7 cellular contexts compared by ENCODE assay signal in genomic region chr2:39851691-39852110, GRCh38.
DNase-seq lines count a peak whose midpoint lies in the region; ATAC-seq and TF ChIP-seq lines count a peak whose summit lies in the region.

No MANE protein-coding gene starts in this region.

- CTCF ChIA-PET in HCT116 (lab: Charles Lee) = interaction anchor here (1.0 kb wide), 1 partner anchor 393 kb away, joined by 4 read pairs; no protein-coding TSS in a partner anchor

- no peak overlapping the region for H3K9ac ChIP-seq in HCT116 (ENCODE audit: low read length)

- no peaks in the 10 kb centered on the region for H3K9me3 ChIP-seq in HCT116 (ENCODE audit: control insufficient read depth in 1 of 2, insufficient read depth in 1 of 2, low read depth in 1 of 2, low read length in 2 of 2)

- intact Hi-C loops in HCT116 (cut with micrococcal nuclease) = no loop called here

- no peak overlapping the region for H3K4me2 ChIP-seq in HCT116 (ENCODE audit: low read length)

- no TSS peak for BruUV-seq in HCT116 (replicated peaks; lab: Mats Ljungman, UMichigan)

- no peaks in the 10 kb centered on the region for H3K9me2 ChIP-seq in HCT116 (ENCODE audit: insufficient read depth)

- no peaks in the 10 kb centered on the region for H3K79me2 ChIP-seq in HCT116 (ENCODE audit: insufficient read depth, low read length)

- peaks cover 12% of the 10 kb centered on the region for H3K4me1 Mint-ChIP-seq in progenitor cell of endocrine pancreas (ENCODE audit: low read depth)

- no peak overlapping the region for H3K4me3 ChIP-seq in HCT116 (replicated peaks in 1 of 2; ENCODE audit: low read depth in 1 of 2, low read length in 2 of 2)

- POLR2A ChIA-PET in HCT116 (lab: Charles Lee) = no interaction called here

- H3K36me3 ChIP-seq in HCT116 (ENCODE audit: control insufficient read depth in 1 of 2, insufficient read depth in 2 of 2, low read length in 2 of 2) = no peaks in the 10 kb centered on the region

- H3K36me3 Mint-ChIP-seq in progenitor cell of endocrine pancreas (ENCODE audit: insufficient read depth) = no peaks in the 10 kb centered on the region

- RAD21 ChIA-PET in HCT116 (lab: Charles Lee; ENCODE audit: low non-redundant PET in 1 of 2, low total read pairs in 2 of 2, uncharacterized antibody in 2 of 2, unreplicated experiment in 2 of 2) = no interaction called here

- H3K4me3 Mint-ChIP-seq in progenitor cell of endocrine pancreas (ENCODE audit: low read depth) = no peak overlapping the region

- TF ChIP-seq RAD21 in HCT116 (IDR thresholded peaks at IDR 0.05; ENCODE audit: low read depth) = 0 out of 2 replicates have a peak, but pooled peaks have one; percentile 9

- H3K4me1 ChIP-seq in HCT116 (ENCODE audit: control insufficient read depth in 1 of 2, insufficient read depth in 2 of 2, low read length in 2 of 2) = no peaks in the 10 kb centered on the region

- no peak overlapping the region for H3K27ac Mint-ChIP-seq in progenitor cell of endocrine pancreas

- H4K20me1 ChIP-seq in HCT116 (ENCODE audit: insufficient read depth) = no peaks in the 10 kb centered on the region

- DNase-seq in HCT116 (ENCODE audit: low read depth, low spot score) (no peak), NCI-H2227 (lab: John Stamatoyannopoulos, UW; ENCODE audit: unreplicated experiment) (peak; percentile 41), medulla oblongata (ENCODE audit: extremely low spot score) (peak; percentile 42), progenitor cell of endocrine pancreas (ENCODE audit: low spot score, unreplicated experiment) (no peak), OCI-M2 (lab: John Stamatoyannopoulos, UW; ENCODE audit: unreplicated experiment) (no peak)
- no peak for DNase-seq in activated naive CD4-positive, alpha-beta T cell treated with anti-CD3 and anti-CD28 coated beads, Interleukin-2, amount 50 U/mL, for 16 hours

- no peak overlapping the region for H3K27ac ChIP-seq in HCT116 (ENCODE audit: low read depth, low read length)

- no peaks in the 10 kb centered on the region for H3K27me3 ChIP-seq in HCT116 (ENCODE audit: insufficient read depth, low read length)

- peaks cover 29% of the 10 kb centered on the region for H3K27me3 Mint-ChIP-seq in progenitor cell of endocrine pancreas

- TF ChIP-seq CTCF in HCT116 (IDR thresholded peaks at IDR 0.05 in 2 of 3, conservative IDR thresholded peaks at IDR 0.05 in 1 of 3; ENCODE audit: borderline replicate concordance in 1 of 3, insufficient read depth in 1 of 3, low read depth in 2 of 3, low read length in 2 of 3) (no peak), progenitor cell of endocrine pancreas (IDR thresholded peaks at IDR 0.05; ENCODE audit: unreplicated experiment) (no peak)

- no peak for TF ChIP-seq POLR2A in HCT116 (IDR thresholded peaks at IDR 0.05; ENCODE audit: borderline replicate concordance, extremely low read depth, insufficient read depth, insufficient read length)

- no peak overlapping the region for H2AFZ ChIP-seq in HCT116 (ENCODE audit: low read depth, low read length, poor library complexity, severe bottlenecking)

- no peaks in the 10 kb centered on the region for H3K9me3 Mint-ChIP-seq in progenitor cell of endocrine pancreas (ENCODE audit: low read depth)

- peak; percentile 76 for ATAC-seq in GM18520 (IDR thresholded peaks at IDR 0.05; ENCODE audit: unreplicated experiment)
- no peak for ATAC-seq in HCT116

TF ChIP-seq in HCT116, 20 proteins besides CTCF, POLR2A, EP300 and RAD21:
- TF ChIP-seq ZFX (IDR thresholded peaks at IDR 0.05) = no peak
- no peak for TF ChIP-seq YY1 (IDR thresholded peaks at IDR 0.05; ENCODE audit: extremely low read depth, insufficient replicate concordance, low read depth, low read length)
- no peak for TF ChIP-seq ATF3 (IDR thresholded peaks at IDR 0.05)
- TF ChIP-seq POLR2AphosphoS5 (IDR thresholded peaks at IDR 0.05; ENCODE audit: low read depth, low read length) = no peak
- no peak for TF ChIP-seq SRF (IDR thresholded peaks at IDR 0.05; ENCODE audit: low read depth)
- no peak for TF ChIP-seq TCF7L2 (IDR thresholded peaks at IDR 0.05; ENCODE audit: borderline replicate concordance, extremely low read depth, insufficient read depth, insufficient read length)

Comparison
In these comparisons a context has a peak if more than half of its experiments do, and no peak if none do; other contexts are left out.
1. DNase-seq: peak in NCI-H2227 (single experiment) and medulla oblongata (single experiment); none in HCT116 (single experiment), activated naive CD4-positive, alpha-beta T cell treated with anti-CD3 and anti-CD28 coated beads, Interleukin-2, amount 50 U/mL, for 16 hours (single experiment), progenitor cell of endocrine pancreas (single experiment) and OCI-M2 (single experiment).